ENCODE assay signal across 22 cellular contexts in the genomic region with DNA sequence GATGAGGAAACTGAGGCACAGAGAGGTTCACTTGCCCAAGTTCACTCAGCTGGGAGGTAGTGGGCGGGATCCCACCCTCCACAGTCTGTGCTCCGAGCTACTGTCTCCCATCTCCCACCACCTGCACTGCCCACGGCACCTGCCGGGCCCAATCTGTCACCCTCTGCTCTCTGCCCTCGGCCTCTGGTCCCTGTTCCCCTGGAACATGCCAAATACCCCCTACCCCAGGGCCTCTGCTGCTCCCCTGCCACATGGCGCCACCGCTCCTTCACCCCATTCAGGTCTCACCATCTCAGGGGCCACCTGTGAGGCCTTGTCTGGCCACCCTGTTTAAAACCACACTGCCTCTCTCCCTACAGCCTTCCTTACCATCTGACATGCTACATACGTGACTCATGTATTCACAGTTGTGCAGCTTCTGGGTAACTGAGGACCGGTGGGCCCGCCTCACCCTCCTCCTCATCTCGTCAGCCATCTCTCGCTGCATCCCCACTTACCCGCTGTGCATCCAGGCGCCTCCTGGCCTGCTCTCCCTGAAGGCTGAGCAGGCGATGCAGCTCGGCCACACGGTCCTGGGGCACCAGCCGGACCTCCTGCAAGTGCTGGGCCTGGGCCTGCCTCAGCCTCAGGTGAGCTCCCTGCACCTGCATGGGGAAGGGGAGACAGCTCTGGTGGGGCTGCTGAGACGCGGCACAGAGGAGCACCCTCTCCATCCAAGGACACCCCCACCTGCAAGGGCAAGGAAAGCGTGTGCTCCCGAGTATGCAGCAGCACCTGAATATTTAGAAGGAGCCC.
"Had no signal": no experiment of that assay in that cellular context is flagged by ENCODE, and none has a peak within 500 bp of the region (broad histone marks: within the 10 kb centered on the region; RNA-seq: fewer than 3 reads in every experiment).

No MANE protein-coding gene starts in this region.

- H3K9me3 Mint-ChIP-seq: activated CD4-positive, alpha-beta T cell treated with anti-CD3 and anti-CD28 coated beads, Interleukin-2, amount 10 ng/mL, durations not matched to agents 7 days and 5 days; activated CD8-positive, alpha-beta T cell treated with anti-CD3 and anti-CD28 coated beads for 36 hours; activated naive CD4-positive, alpha-beta T cell treated with anti-CD3 and anti-CD28 coated beads, Interleukin-2, amount 50 U/mL, for 72 hours; brain; effector memory CD8-positive, alpha-beta T cell; naive thymus-derived CD4-positive, alpha-beta T cell; neural progenitor cell had no signal

- H3K36me3 Mint-ChIP-seq: activated CD8-positive, alpha-beta memory T cell treated with anti-CD3 and anti-CD28 coated beads, Interleukin-2, amount 10 ng/mL, durations not matched to agents 7 days and 5 days; activated naive CD4-positive, alpha-beta T cell treated with anti-CD3 and anti-CD28 coated beads, Interleukin-2, amount 50 U/mL, for 72 hours had no signal

- DNase-seq: activated CD4-positive, alpha-beta T cell treated with anti-CD3 and anti-CD28 coated beads, Interleukin-2, amount 10 ng/mL, durations not matched to agents 7 days and 5 days; activated CD4-positive, CD25-positive, alpha-beta regulatory T cell treated with anti-CD3 and anti-CD28 coated beads, Interleukin-2, amount 50 U/mL, for 72 hours; activated CD8-positive, alpha-beta memory T cell treated with anti-CD3 and anti-CD28 coated beads, Interleukin-2, amount 10 ng/mL, durations not matched to agents 7 days and 5 days; activated CD8-positive, alpha-beta T cell treated with anti-CD3 and anti-CD28 coated beads for 36 hours; activated T-cell treated with anti-CD3 and anti-CD28 coated beads, Interleukin-2, amount 50 U/mL, for 1 hour; central memory CD4-positive, alpha-beta T cell; effector memory CD8-positive, alpha-beta T cell; islet precursor cell; lower lobe of right lung; naive thymus-derived CD4-positive, alpha-beta T cell; psoas muscle; stimulated activated CD4-positive, alpha-beta T cell treated with anti-CD3 and anti-CD28 coated beads, Interleukin-12 subunit alpha, Interleukin-12 subunit beta, amount 100 ng/mL, for 4 hours; stimulated activated CD4-positive, alpha-beta T cell treated with anti-CD3 and anti-CD28 coated beads, Interleukin-4, amount 100 ng/mL, for 4 hours; stomach; T-helper 1 cell; transverse colon; uterus; WERI-Rb-1 had no signal

- H3K27me3 Mint-ChIP-seq: activated CD4-positive, alpha-beta T cell treated with anti-CD3 and anti-CD28 coated beads, Interleukin-2, amount 10 ng/mL, durations not matched to agents 7 days and 5 days; activated CD8-positive, alpha-beta memory T cell treated with anti-CD3 and anti-CD28 coated beads, Interleukin-2, amount 10 ng/mL, durations not matched to agents 7 days and 5 days; activated CD8-positive, alpha-beta T cell treated with anti-CD3 and anti-CD28 coated beads for 36 hours; brain; naive thymus-derived CD4-positive, alpha-beta T cell had no signal

- ATAC-seq: activated CD8-positive, alpha-beta memory T cell treated with anti-CD3 and anti-CD28 coated beads, Interleukin-2, amount 10 ng/mL, durations not matched to agents 7 days and 5 days; activated CD8-positive, alpha-beta T cell treated with anti-CD3 and anti-CD28 coated beads for 36 hours; activated naive CD4-positive, alpha-beta T cell treated with anti-CD3 and anti-CD28 coated beads, Interleukin-2, amount 50 U/mL, for 72 hours; effector memory CD8-positive, alpha-beta T cell; gastroesophageal sphincter; naive thymus-derived CD4-positive, alpha-beta T cell; psoas muscle had no signal

- H3K4me3 Mint-ChIP-seq: activated CD4-positive, alpha-beta T cell treated with anti-CD3 and anti-CD28 coated beads, Interleukin-2, amount 10 ng/mL, durations not matched to agents 7 days and 5 days; activated CD8-positive, alpha-beta memory T cell treated with anti-CD3 and anti-CD28 coated beads, Interleukin-2, amount 10 ng/mL, durations not matched to agents 7 days and 5 days; activated CD8-positive, alpha-beta T cell treated with anti-CD3 and anti-CD28 coated beads for 36 hours; brain; effector memory CD8-positive, alpha-beta T cell; naive thymus-derived CD4-positive, alpha-beta T cell; neural progenitor cell had no signal

- H3K27ac Mint-ChIP-seq: activated CD4-positive, alpha-beta T cell treated with anti-CD3 and anti-CD28 coated beads, Interleukin-2, amount 10 ng/mL, durations not matched to agents 7 days and 5 days; activated CD8-positive, alpha-beta memory T cell treated with anti-CD3 and anti-CD28 coated beads, Interleukin-2, amount 10 ng/mL, durations not matched to agents 7 days and 5 days; activated CD8-positive, alpha-beta T cell treated with anti-CD3 and anti-CD28 coated beads for 36 hours; neural progenitor cell had no signal

- H3K4me1 Mint-ChIP-seq: activated CD8-positive, alpha-beta memory T cell treated with anti-CD3 and anti-CD28 coated beads, Interleukin-2, amount 10 ng/mL, durations not matched to agents 7 days and 5 days; neural progenitor cell had no signal
